Comparison of ENCODE assay signal across 8 cellular contexts in genomic region chr2:109128466-109129355, GRCh38. TPM values are rescaled to one million over a fixed set of nuclear protein-coding genes. Genes with fewer than 3 reads are reported as not detected.
DNase-seq lines count a peak whose midpoint lies in the region; ATAC-seq and TF ChIP-seq lines count a peak whose summit lies in the region.

Gene SH3RF3 (plus strand): TSS chr2:109129205.

- H4K20me1 ChIP-seq in neural progenitor cell (ENCODE audit: low read depth), result peaks cover 10% of the 10 kb centered on the region

- H3K9me3 ChIP-seq in neural progenitor cell (ENCODE audit: low read depth), result no peaks in the 10 kb centered on the region

- H3F3A ChIP-seq in neural progenitor cell (ENCODE audit: low read depth), result no peaks in the 10 kb centered on the region

- TF ChIP-seq CTCF in GM13976 (IDR thresholded peaks at IDR 0.05; ENCODE audit: borderline replicate concordance, control extremely low read depth, extremely low read depth, insufficient read depth, missing control alignments) (no peak), neural progenitor cell (IDR thresholded peaks at IDR 0.05) (no peak)

- H3K27me3 Mint-ChIP-seq in neural progenitor cell (ENCODE audit: insufficient read depth, low read depth), result peaks cover 22% of the 10 kb centered on the region

- no peaks in the 10 kb centered on the region for H3K4me1 ChIP-seq in neural progenitor cell

- peak within 1 kb of the TSS; percentile 98 for H3K4me2 ChIP-seq in neural progenitor cell

- DNase-seq in A172 (ENCODE audit: low spot score) (peak; percentile 38), GM13976 (ENCODE audit: low spot score) (peak; percentile 62), M059J (ENCODE audit: low read depth) (peak; percentile 67), glomerular endothelial cell (ENCODE audit: extremely low read depth, low read depth, low spot score) (no peak), neural progenitor cell (ENCODE audit: low spot score) (peak; percentile 68), epidermal melanocyte (ENCODE audit: insufficient read length, low spot score) (no peak)
- peak; percentile 10 for DNase-seq in activated naive CD4-positive, alpha-beta T cell treated with Interleukin-2 at 50 U/mL for 16 hours

- H2AFZ ChIP-seq in neural progenitor cell (replicated peaks), result peak within 1 kb of the TSS; percentile 96

- peaks cover 80% of the 10 kb centered on the region for H3K27me3 ChIP-seq in neural progenitor cell

- peaks cover 32% of the 10 kb centered on the region for H3K4me1 Mint-ChIP-seq in neural progenitor cell

- no peaks in the 10 kb centered on the region for H3K36me3 ChIP-seq in neural progenitor cell

- H3K36me3 Mint-ChIP-seq in neural progenitor cell, result peaks cover 2% of the 10 kb centered on the region

- peak within 1 kb of the TSS; percentile 95 for H3K4me3 Mint-ChIP-seq in neural progenitor cell

- H3K4me3 ChIP-seq in neural progenitor cell, result peak within 1 kb of the TSS; percentile 71

- in situ Hi-C loops in GM13976 (cut with MboI; ENCODE audit: low sequenced_read_pairs, unreplicated experiment), result loop anchor here (10.0 kb wide), 1 partner anchor 376 kb away; no protein-coding TSS in a partner anchor

- ATAC-seq in GM21390 (IDR thresholded peaks at IDR 0.05; ENCODE audit: unreplicated experiment), result no peak

- no peak within 1 kb of the TSS for H3K27ac ChIP-seq in neural progenitor cell

- no peaks in the 10 kb centered on the region for H3K79me2 ChIP-seq in neural progenitor cell (ENCODE audit: low read depth)

- H3K9me3 Mint-ChIP-seq in neural progenitor cell, result no peaks in the 10 kb centered on the region

- no peak within 1 kb of the TSS for H3K27ac Mint-ChIP-seq in neural progenitor cell

- no peak within 1 kb of the TSS for H3K9ac ChIP-seq in neural progenitor cell

RNA-seq across cellular contexts. Expression of gene SH3RF3, which starts in this region (rescaled TPM):
- 2.1 and 3.6 TPM in 2 replicates for total RNA-seq in A172 (2014; rRNA removed; shearing (Covaris generic))
- 1.9 and 2.5 TPM in 2 replicates for total RNA-seq in M059J (2014; rRNA removed; shearing (Covaris generic))
- total RNA-seq in glomerular endothelial cell, result 32.5 and 35.8 TPM in 2 replicates
- 0.28 TPM in 2 replicates for total RNA-seq in neural progenitor cell (ENCODE audit: low replicate concordance)

Comparison
In these comparisons a context has a peak if more than half of its experiments do, and no peak if none do; other contexts are left out.
1. Peak in DNase-seq, H3K4me3 ChIP-seq and H3K4me2 ChIP-seq in neural progenitor cell; RNA of the gene not detected or under 1 TPM.
2. DNase-seq: peak in A172 (single experiment), GM13976 (single experiment), M059J (single experiment) and activated naive CD4-positive, alpha-beta T cell treated with Interleukin-2 at 50 U/mL for 16 hours (single experiment); none in glomerular endothelial cell (single experiment) and epidermal melanocyte (single experiment).